23 cellular contexts compared by ENCODE assay signal in the genomic region with DNA sequence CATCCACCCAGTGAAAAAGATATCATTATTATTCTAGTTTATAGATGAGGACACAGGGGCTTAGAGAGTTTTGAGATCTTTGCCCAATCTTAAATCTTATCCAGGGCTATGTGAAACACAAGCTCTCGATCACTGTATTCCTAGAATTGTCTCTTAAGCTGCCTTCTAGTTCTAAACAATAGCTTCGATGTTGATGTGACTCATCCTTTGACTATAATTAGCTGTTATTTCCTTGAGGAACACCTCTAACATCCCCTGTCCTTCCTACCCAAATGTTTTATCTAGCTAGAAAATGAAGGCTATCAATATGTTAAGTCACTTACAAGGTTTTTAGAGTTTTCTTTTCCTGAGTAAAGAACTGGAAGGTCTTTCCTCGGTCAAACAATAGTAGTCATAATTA.
A peak's percentile ranks its signal among the peaks of the same experiment; 100 is the strongest.
DNase-seq lines count a peak whose midpoint lies in the region; ATAC-seq and TF ChIP-seq lines count a peak whose summit lies in the region.
"Had no signal": no experiment of that assay in that cellular context is flagged by ENCODE, and none has a peak within 500 bp of the region (broad histone marks: within the 10 kb centered on the region; RNA-seq: fewer than 3 reads in every experiment).

No MANE protein-coding gene starts in this region.

- POLR2A ChIA-PET in OCI-LY7 (lab: Charles Lee): no interaction called here

- H3K4me3 ChIP-seq in ACC112 (ENCODE audit: low read depth, low read length) (peak overlapping the region; percentile 61; the same call in 1 of the 2 replicates), epithelial cell of esophagus (ENCODE audit: low read length) (no peak overlapping the region), subcutaneous abdominal adipose tissue (ENCODE audit: low read depth in 1 of 5, low read length in 5 of 5) (peak overlapping the region in 4 of 5 donors; percentile 6 to 55 (median 26)), OCI-LY7 (ENCODE audit: low read depth, low read length, poor library complexity, severe bottlenecking) (no peak overlapping the region)
- H3K4me3 ChIP-seq: Peyer's patch, SJSA1 had no signal

- intact Hi-C loops in OCI-LY7 (cut with micrococcal nuclease; ENCODE audit: unreplicated experiment): no loop called here

- CTCF ChIA-PET in OCI-LY7 (lab: Charles Lee; ENCODE audit: unreplicated experiment): no interaction called here

- no TSS peak for BruUV-seq in OCI-LY7 (replicated peaks; lab: Mats Ljungman, UMichigan)

- H3K27ac ChIP-seq in ACC112 (ENCODE audit: low read depth, low read length): no peak overlapping the region
- H3K27ac ChIP-seq in subcutaneous abdominal adipose tissue (ENCODE audit: low read depth, low read length): peak overlapping the region; percentile 29
- no peak overlapping the region for H3K27ac ChIP-seq in OCI-LY7 (ENCODE audit: low read depth, low read length, poor library complexity, severe bottlenecking)
- H3K27ac ChIP-seq: Peyer's patch, SJSA1 had no signal

- H3K4me1 ChIP-seq in ACC112 (ENCODE audit: control insufficient read depth, insufficient read depth, low read length, unreplicated experiment) (peaks cover 12% of the 10 kb centered on the region), subcutaneous abdominal adipose tissue (ENCODE audit: control insufficient read depth in 5 of 5, insufficient read depth in 5 of 5, low read length in 5 of 5) (peaks cover 0 to 29% (median 13%) of the 10 kb centered on the region in 5 donors), OCI-LY7 (ENCODE audit: insufficient read depth, low read length, poor library complexity, severe bottlenecking) (no peaks in the 10 kb centered on the region)
- H3K4me1 ChIP-seq: Peyer's patch had no signal

- DNase-seq in M059J (ENCODE audit: low read depth) (peak; percentile 9), epithelial cell of esophagus (ENCODE audit: low read depth) (peak; percentile 13), OCI-LY7 (ENCODE audit: low spot score) (no peak), RKO (ENCODE audit: low spot score) (no peak)
- DNase-seq: AML-193; C1 segment of cervical spinal cord; CD8-positive, alpha-beta T cell; DMS153; GF-D8; Kasumi-1; MM.1S; NCI-H1048; NCI-H1417 treated with DMSO at 0.1 percent for 48 hours; NCI-H187; NCI-H2107; NCI-H2227 treated with DMSO at 0.1 percent for 48 hours; NCI-H510A; Peyer's patch had no signal

- H3K9me2 ChIP-seq in OCI-LY7 (ENCODE audit: insufficient read depth, low read length): no peaks in the 10 kb centered on the region

- H3K27me3 ChIP-seq in ACC112 (ENCODE audit: insufficient read depth, low read length): no peaks in the 10 kb centered on the region
- no peaks in the 10 kb centered on the region for H3K27me3 ChIP-seq in subcutaneous abdominal adipose tissue (ENCODE audit: control insufficient read depth in 5 of 5, insufficient read depth in 4 of 5, low read length in 5 of 5)
- H3K27me3 ChIP-seq: Peyer's patch, SJSA1 had no signal

- H3K79me2 ChIP-seq in ACC112 (ENCODE audit: control insufficient read depth, insufficient read depth, low read length, unreplicated experiment): no peaks in the 10 kb centered on the region
- no peaks in the 10 kb centered on the region for H3K79me2 ChIP-seq in OCI-LY7 (ENCODE audit: insufficient read depth, low read depth, low read length)

- no peak for ATAC-seq in GM21786 (IDR thresholded peaks at IDR 0.05; ENCODE audit: unreplicated experiment)
- ATAC-seq: CD8-positive, alpha-beta T cell; Right ventricle myocardium inferior had no signal

- no peak overlapping the region for H3K4me2 ChIP-seq in OCI-LY7 (ENCODE audit: low read length)

- no peak overlapping the region for H3K9ac ChIP-seq in subcutaneous abdominal adipose tissue (ENCODE audit: low read length in 5 of 5)

- no peaks in the 10 kb centered on the region for H4K20me1 ChIP-seq in OCI-LY7 (ENCODE audit: insufficient read depth, low read length)

- TF ChIP-seq CTCF in epithelial cell of esophagus (IDR thresholded peaks at IDR 0.05; ENCODE audit: insufficient read depth, low read depth, low read length, missing control alignments) (no peak), OCI-LY7 (conservative IDR thresholded peaks at IDR 0.05; ENCODE audit: low read length) (no peak)

- H3K9me3 ChIP-seq in subcutaneous abdominal adipose tissue (ENCODE audit: control insufficient read depth in 5 of 5, low read length in 5 of 5) (no peaks in the 10 kb centered on the region), OCI-LY7 (ENCODE audit: low read length) (no peaks in the 10 kb centered on the region)
- H3K9me3 ChIP-seq: Peyer's patch, SJSA1 had no signal

- H3K36me3 ChIP-seq in ACC112 (ENCODE audit: insufficient read depth, low read length) (no peaks in the 10 kb centered on the region), subcutaneous abdominal adipose tissue (ENCODE audit: control insufficient read depth in 5 of 5, insufficient read depth in 5 of 5, low read length in 5 of 5) (no peaks in the 10 kb centered on the region), OCI-LY7 (ENCODE audit: insufficient read depth, low read length) (no peaks in the 10 kb centered on the region)
- H3K36me3 ChIP-seq: Peyer's patch, SJSA1 had no signal

- no peak overlapping the region for H2AFZ ChIP-seq in ACC112 (ENCODE audit: low read length, unreplicated experiment)
- no peak overlapping the region for H2AFZ ChIP-seq in OCI-LY7 (ENCODE audit: low read length)

Comparison
In these comparisons a context has a peak if more than half of its experiments do, and no peak if none do; other contexts are left out.
1. H3K4me3 ChIP-seq: peak in ACC112 (single experiment) and subcutaneous abdominal adipose tissue (4 of 5); none in epithelial cell of esophagus (single experiment) and OCI-LY7 (single experiment).
2. DNase-seq: peak in M059J (single experiment) and epithelial cell of esophagus (single experiment); none in OCI-LY7 (single experiment) and RKO (single experiment).